ENCODE assay signal across 15 cellular contexts in genomic region chrX:1609311-1609710, GRCh38. TPM values are rescaled to one million over a fixed set of nuclear protein-coding genes. Genes with fewer than 3 reads are reported as not detected.
"Had no signal": no experiment of that assay in that cellular context is flagged by ENCODE, and none has a peak within 500 bp of the region (broad histone marks: within the 10 kb centered on the region; RNA-seq: fewer than 3 reads in every experiment).

No MANE protein-coding gene starts in this region.

- H3K9me3 ChIP-seq: ascending aorta, esophagus muscularis mucosa, psoas muscle, spleen had no signal

- H3K4me3 ChIP-seq: ascending aorta, esophagus muscularis mucosa, psoas muscle, spleen had no signal

- DNase-seq: activated CD4-positive, alpha-beta T cell treated with anti-CD3 and anti-CD28 coated beads for 4 hours; activated CD8-positive, alpha-beta memory T cell treated with anti-CD3 and anti-CD28 coated beads, Interleukin-2, amount 50 U/mL, for 48 hours; activated CD8-positive, alpha-beta T cell treated with anti-CD3 and anti-CD28 coated beads, Interleukin-2, amount 10 ng/mL, durations not matched to agents 7 days and 5 days; activated naive CD8-positive, alpha-beta T cell treated with anti-CD3 and anti-CD28 coated beads, Interleukin-2, amount 10 ng/mL, durations not matched to agents 7 days and 5 days; hypothalamus; mammary epithelial cell; naive thymus-derived CD8-positive, alpha-beta T cell; spleen; stimulated activated CD4-positive, alpha-beta T cell treated with anti-CD3 and anti-CD28 coated beads, Interleukin-1b, Interleukin-23, amount 100 ng/mL, for 48 hours; stimulated activated naive CD4-positive, alpha-beta T cell treated with Interleukin-2 at 50 U/mL for 16 hours had no signal

- H3K27ac ChIP-seq: ascending aorta, esophagus muscularis mucosa, psoas muscle, spleen had no signal

- FAIRE-seq: bronchial epithelial cell had no signal

- H3K4me1 ChIP-seq: ascending aorta, esophagus muscularis mucosa, psoas muscle, spleen had no signal

- H3K27me3 ChIP-seq: ascending aorta, esophagus muscularis mucosa, spleen had no signal

- ATAC-seq: activated CD8-positive, alpha-beta T cell treated with anti-CD3 and anti-CD28 coated beads, Interleukin-2, amount 10 ng/mL, durations not matched to agents 7 days and 5 days; naive thymus-derived CD8-positive, alpha-beta T cell had no signal

RNA-seq across cellular contexts. Expression of gene ASMT, which starts 5.5 kb away (rescaled TPM):
- total RNA-seq: activated naive CD8-positive, alpha-beta T cell treated with anti-CD3 and anti-CD28 coated beads, Interleukin-2, amount 10 ng/mL, durations not matched to agents 7 days and 5 days; fibroblast of villous mesenchyme; mammary epithelial cell; naive thymus-derived CD8-positive, alpha-beta T cell had no signal
- polyA plus RNA-seq: mammary epithelial cell; naive thymus-derived CD8-positive, alpha-beta T cell had no signal
